Comparison of ENCODE assay signal across 16 cellular contexts in the genomic region with DNA sequence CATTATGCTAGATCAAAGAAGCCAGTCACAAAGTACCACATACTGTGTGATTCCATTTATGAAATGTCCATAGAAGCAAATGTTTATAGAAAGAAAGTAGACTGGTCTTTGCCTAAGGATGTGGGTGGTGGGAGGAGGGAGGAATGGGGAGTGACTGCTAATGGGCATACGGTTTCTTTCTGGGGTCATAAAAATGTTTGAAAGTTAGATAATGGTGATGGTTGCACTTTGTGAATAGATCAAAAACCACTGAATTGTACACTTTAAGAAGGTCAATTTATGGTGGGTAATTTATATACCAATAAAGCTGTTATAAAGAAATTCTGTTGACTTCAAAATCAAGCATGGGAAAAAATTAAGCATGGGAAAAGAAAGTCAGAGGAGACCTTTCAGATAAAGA. TPM values are rescaled to one million over a fixed set of nuclear protein-coding genes. Genes with fewer than 3 reads are reported as not detected.
A peak's percentile ranks its signal among the peaks of the same experiment; 100 is the strongest.
DNase-seq lines count a peak whose midpoint lies in the region; ATAC-seq and TF ChIP-seq lines count a peak whose summit lies in the region.
"Had no signal": no experiment of that assay in that cellular context is flagged by ENCODE, and none has a peak within 500 bp of the region (broad histone marks: within the 10 kb centered on the region; RNA-seq: fewer than 3 reads in every experiment).

No MANE protein-coding gene starts in this region.

- peak; percentile 55 for DNase-seq in DMS79 treated with DMSO at 0.1 percent for 48 hours (lab: John Stamatoyannopoulos, UW)
- no peak for DNase-seq in DMS79 (lab: John Stamatoyannopoulos, UW)
- DNase-seq in SJCRH30 = no peak
- no peak for DNase-seq in epithelial cell of prostate (ENCODE audit: low read depth, low spot score)
- no peak for DNase-seq in foreskin fibroblast
- DNase-seq: 8988T; C1 segment of cervical spinal cord; CD8-positive, alpha-beta T cell; H7; Karpas-422; SIG-M5; T-cell had no signal

- H3K27me3 ChIP-seq in SJCRH30 (no peaks in the 10 kb centered on the region), parathyroid adenoma (ENCODE audit: control insufficient read depth, insufficient read depth, low read length) (no peaks in the 10 kb centered on the region)

- no peak overlapping the region for H3K9ac ChIP-seq in parathyroid adenoma

- no peaks in the 10 kb centered on the region for H3K79me2 ChIP-seq in parathyroid adenoma

- no peak overlapping the region for H2AFZ ChIP-seq in parathyroid adenoma

- H3K27ac ChIP-seq in SJCRH30 (peak overlapping the region; percentile 47), epithelial cell of prostate (peak overlapping the region; percentile 48), parathyroid adenoma (peak overlapping the region; percentile 75)

- no peak for TF ChIP-seq CTCF in parathyroid adenoma (IDR thresholded peaks at IDR 0.05)
- TF ChIP-seq CTCF in foreskin fibroblast (IDR thresholded peaks at IDR 0.05; ENCODE audit: low read depth, low read length) = no peak

- H3K4me2 ChIP-seq in parathyroid adenoma (ENCODE audit: low read length) = no peak overlapping the region

- no peak for ATAC-seq in GM21717 (IDR thresholded peaks at IDR 0.05; ENCODE audit: unreplicated experiment)
- ATAC-seq in GM21367 (IDR thresholded peaks at IDR 0.05; ENCODE audit: unreplicated experiment) = no peak
- ATAC-seq: CD8-positive, alpha-beta T cell; Panc1; T-cell had no signal

- H3K36me3 ChIP-seq in SJCRH30 = peaks cover 2% of the 10 kb centered on the region; the same call in 1 of the 2 replicates
- H3K36me3 ChIP-seq in parathyroid adenoma (ENCODE audit: control insufficient read depth, insufficient read depth, low read length) = no peaks in the 10 kb centered on the region

- H3K4me1 ChIP-seq in SJCRH30 = peaks cover 28% of the 10 kb centered on the region
- H3K4me1 ChIP-seq in parathyroid adenoma = peaks cover 26% of the 10 kb centered on the region

- H3K4me3 ChIP-seq in SJCRH30 (no peak overlapping the region), parathyroid adenoma (ENCODE audit: low read depth, low read length) (no peak overlapping the region), foreskin fibroblast (ENCODE audit: low read depth in 1 of 2, low read length in 2 of 2) (no peak overlapping the region)

- H3K9me3 ChIP-seq in SJCRH30 (replicated peaks) (no peaks in the 10 kb centered on the region), parathyroid adenoma (ENCODE audit: control insufficient read depth, low read length) (no peaks in the 10 kb centered on the region)

RNA-seq across cellular contexts. Expression of a gene that starts 56.6 kb away (rescaled TPM):
- total RNA-seq in SJCRH30 (2014; rRNA removed; shearing (Covaris generic)) = 46.9 and 60.3 TPM in 2 replicates
